Comparison of ENCODE assay signal across 18 cellular contexts in genomic region chr15:25893621-25894020, GRCh38. TPM values are rescaled to one million over a fixed set of nuclear protein-coding genes. Genes with fewer than 3 reads are reported as not detected.
DNase-seq lines count a peak whose midpoint lies in the region; ATAC-seq and TF ChIP-seq lines count a peak whose summit lies in the region.
"Had no signal": no experiment of that assay in that cellular context is flagged by ENCODE, and none has a peak within 500 bp of the region (broad histone marks: within the 10 kb centered on the region; RNA-seq: fewer than 3 reads in every experiment).

No MANE protein-coding gene starts in this region.

- peak overlapping the region; percentile 42 for H2AK5ac ChIP-seq in mesenchymal stem cell (ENCODE audit: low read length, severe bottlenecking)

- no peak for TF ChIP-seq POLR2A in ovary (IDR thresholded peaks at IDR 0.05)

- H3K36me3 ChIP-seq in GM23338 (ENCODE audit: insufficient read depth) (no peaks in the 10 kb centered on the region), RWPE2 (ENCODE audit: low read depth) (no peaks in the 10 kb centered on the region), mesenchymal stem cell (ENCODE audit: control insufficient read depth in 1 of 2, insufficient read depth in 2 of 2, low read depth in 1 of 2, low read length in 2 of 2) (no peaks in the 10 kb centered on the region), ovary (no peaks in the 10 kb centered on the region)

- no peaks in the 10 kb centered on the region for H3F3A ChIP-seq in GM23338 (replicated peaks; ENCODE audit: low read depth)

- H3K4me3 Mint-ChIP-seq in GM23338 = no peak overlapping the region
- H3K4me3 Mint-ChIP-seq: CD4-positive, alpha-beta memory T cell had no signal

- H3K9ac ChIP-seq in mesenchymal stem cell (ENCODE audit: low read length) = no peak overlapping the region

- no peaks in the 10 kb centered on the region for H3K79me1 ChIP-seq in mesenchymal stem cell (replicated peaks; ENCODE audit: low read length, poor library complexity, severe bottlenecking)

- no peak overlapping the region for H2BK5ac ChIP-seq in mesenchymal stem cell (ENCODE audit: low read depth, low read length, poor library complexity, severe bottlenecking)

- H3K4me3 ChIP-seq in GM23338 (no peak overlapping the region), RWPE2 (ENCODE audit: severe bottlenecking) (no peak overlapping the region), mesenchymal stem cell (ENCODE audit: insufficient read depth in 1 of 2, low read depth in 1 of 2, low read length in 2 of 2) (no peak overlapping the region), ovary (no peak overlapping the region)
- H3K4me3 ChIP-seq: A549 had no signal

- no peak overlapping the region for H2BK15ac ChIP-seq in mesenchymal stem cell (ENCODE audit: low read depth, poor library complexity, severe bottlenecking)

- TF ChIP-seq EP300 in ovary (IDR thresholded peaks at IDR 0.05) = no peak

- H3K36me3 Mint-ChIP-seq in GM23338 (ENCODE audit: low read depth) = no peaks in the 10 kb centered on the region
- H3K36me3 Mint-ChIP-seq: CD4-positive, alpha-beta memory T cell had no signal

- H2BK12ac ChIP-seq in mesenchymal stem cell (ENCODE audit: low read length in 2 of 2) = no peak overlapping the region

- no peak overlapping the region for H4K8ac ChIP-seq in mesenchymal stem cell (ENCODE audit: low read length)

- 0 out of 2 replicates have a peak, but pooled peaks cover 5% of the 10 kb centered on the region for H3K9me2 ChIP-seq in GM23338 (ENCODE audit: insufficient read depth)

- no peak overlapping the region for H3K23ac ChIP-seq in mesenchymal stem cell (ENCODE audit: low read length in 2 of 2)

- H3K4me2 ChIP-seq in GM23338 = no peak overlapping the region
- H3K4me2 ChIP-seq in mesenchymal stem cell (ENCODE audit: low read length, poor library complexity, severe bottlenecking) = no peak overlapping the region
- H3K4me2 ChIP-seq: A549 had no signal

- H3K79me2 ChIP-seq in GM23338 (replicated peaks; ENCODE audit: insufficient read depth) = no peaks in the 10 kb centered on the region

- H3K18ac ChIP-seq in mesenchymal stem cell (ENCODE audit: low read depth in 1 of 2, low read length in 2 of 2) = no peak overlapping the region

- no peaks in the 10 kb centered on the region for H3K27me3 ChIP-seq in GM23338 (ENCODE audit: insufficient read depth)
- no peaks in the 10 kb centered on the region for H3K27me3 ChIP-seq in RWPE2 (ENCODE audit: insufficient read depth, poor library complexity, severe bottlenecking)
- no peaks in the 10 kb centered on the region for H3K27me3 ChIP-seq in mesenchymal stem cell (ENCODE audit: control insufficient read depth in 1 of 2, insufficient read depth in 1 of 2, low read length in 2 of 2)
- no peaks in the 10 kb centered on the region for H3K27me3 ChIP-seq in ovary

- H3K9me3 ChIP-seq in RWPE2 (ENCODE audit: severe bottlenecking) (no peaks in the 10 kb centered on the region), mesenchymal stem cell (ENCODE audit: control insufficient read depth, low read length) (no peaks in the 10 kb centered on the region), ovary (no peaks in the 10 kb centered on the region)
- H3K9me3 ChIP-seq: A549 had no signal

- no peak overlapping the region for H3K4ac ChIP-seq in mesenchymal stem cell (ENCODE audit: low read depth in 1 of 2, low read length in 2 of 2)

- H3K4me1 ChIP-seq in GM23338 (ENCODE audit: insufficient read depth) (no peaks in the 10 kb centered on the region), RWPE2 (ENCODE audit: insufficient read depth, poor library complexity, severe bottlenecking) (peaks cover 31% of the 10 kb centered on the region), mesenchymal stem cell (ENCODE audit: control insufficient read depth, insufficient read depth, low read depth, low read length) (peaks cover 9% of the 10 kb centered on the region), ovary (ENCODE audit: insufficient read depth) (no peaks in the 10 kb centered on the region)

- H4K91ac ChIP-seq in mesenchymal stem cell (ENCODE audit: low read length) = no peak overlapping the region

- H3K9me3 Mint-ChIP-seq in GM23338 = no peaks in the 10 kb centered on the region

- H3K27ac ChIP-seq in GM23338 (ENCODE audit: low read depth) (no peak overlapping the region), RWPE2 (ENCODE audit: poor library complexity, severe bottlenecking) (peak overlapping the region; percentile 80), mesenchymal stem cell (ENCODE audit: low read length, poor library complexity, severe bottlenecking) (no peak overlapping the region), ovary (no peak overlapping the region)

- ATAC-seq in GM23338 (no peak), RWPE2 (ENCODE audit: low read depth) (no peak), GM21786 (IDR thresholded peaks at IDR 0.05; ENCODE audit: unreplicated experiment) (no peak)
- ATAC-seq: A549 had no signal

- no peak for TF ChIP-seq CTCF in GM23338 (conservative IDR thresholded peaks at IDR 0.05; ENCODE audit: low read depth in 2 of 2)
- TF ChIP-seq CTCF in RWPE2 (IDR thresholded peaks at IDR 0.05; ENCODE audit: poor library complexity, severe bottlenecking) = no peak
- no peak for TF ChIP-seq CTCF in ovary (IDR thresholded peaks at IDR 0.05)

- H3K27me3 Mint-ChIP-seq in GM23338 (ENCODE audit: insufficient read depth, low read depth, poor library complexity) = no peaks in the 10 kb centered on the region

- H3K14ac ChIP-seq in mesenchymal stem cell (ENCODE audit: low read length in 2 of 2) = no peak overlapping the region

- intact Hi-C loops in ovary (cut with DNase I) = no loop called here

- H2AFZ ChIP-seq in GM23338 (no peak overlapping the region), mesenchymal stem cell (ENCODE audit: low read depth, low read length) (no peak overlapping the region)

- DNase-seq in GM23338 (ENCODE audit: low spot score) = no peak
- no peak for DNase-seq in RWPE2 (ENCODE audit: low spot score)
- no peak for DNase-seq in mesenchymal stem cell
- no peak for DNase-seq in NCI-H1048 (lab: John Stamatoyannopoulos, UW)
- DNase-seq in ovary = no peak
- DNase-seq: 8988T; ACHN; AML-193; C1 segment of cervical spinal cord; Calu3; CD4-positive, alpha-beta memory T cell; COR-L47; DMS53; DMS79 treated with DMSO at 0.1 percent for 48 hours; GF-D8; H7 had no signal

- WGBS in mesenchymal stem cell = 72% methylated on average over 5 of the region's 5 CpGs
- WGBS in ovary, 3 donors = 82 to 88% (median 82%) methylated on average over 5 of the region's 5 CpGs

- no peaks in the 10 kb centered on the region for H4K20me1 ChIP-seq in GM23338 (replicated peaks; ENCODE audit: insufficient read depth)

- no peak overlapping the region for H2BK120ac ChIP-seq in mesenchymal stem cell (ENCODE audit: low read depth, low read length)

- H3K27ac Mint-ChIP-seq in GM23338 = 0 out of 2 replicates have a peak overlapping the region, but pooled peaks have one; percentile 8
- H3K27ac Mint-ChIP-seq: CD4-positive, alpha-beta memory T cell had no signal

- peaks cover 9% of the 10 kb centered on the region for H3K4me1 Mint-ChIP-seq in GM23338
- H3K4me1 Mint-ChIP-seq: CD4-positive, alpha-beta memory T cell had no signal

TF ChIP-seq in GM23338, 12 proteins besides CTCF, POLR2A, EP300 and RAD21 (continues in another document):
- no peak for TF ChIP-seq NANOG (IDR thresholded peaks at IDR 0.05; ENCODE audit: borderline replicate concordance)
- TF ChIP-seq ETS1 (IDR thresholded peaks at IDR 0.05) = no peak
- TF ChIP-seq CREB1 (CRISPR knock-in tag; IDR thresholded peaks at IDR 0.05; ENCODE audit: low read depth) = no peak
- TF ChIP-seq JUNB (IDR thresholded peaks at IDR 0.05; ENCODE audit: unreplicated experiment) = no peak
- TF ChIP-seq ZNF114 (CRISPR knock-in tag; IDR thresholded peaks at IDR 0.05) = no peak
- TF ChIP-seq REST (IDR thresholded peaks at IDR 0.05; ENCODE audit: unreplicated experiment) = no peak
- no peak for TF ChIP-seq ZNF331 (CRISPR knock-in tag; IDR thresholded peaks at IDR 0.05; ENCODE audit: low read depth)
- no peak for TF ChIP-seq POLR2AphosphoS5 (IDR thresholded peaks at IDR 0.05; ENCODE audit: low read depth)
- no peak for TF ChIP-seq STAT1 (IDR thresholded peaks at IDR 0.05; ENCODE audit: unreplicated experiment)

RNA-seq across cellular contexts. Expression of gene ATP10A, which starts 30.5 kb away (rescaled TPM):
- 0.97 and 5.6 TPM in 2 replicates for total RNA-seq in GM23338 (2014; rRNA removed; shearing (Covaris generic))
- 0.36 and 0.66 TPM in 2 replicates for polyA plus RNA-seq in GM23338 (2016; fragmentation: Nextera tagmentation; extraction: Ambion mirVana)
- 0.04 TPM for polyA plus RNA-seq in mesenchymal stem cell (2013, experiment 1 of 2)
- polyA plus RNA-seq in mesenchymal stem cell (2013, experiment 2 of 2) = 0.03 TPM
- total RNA-seq in ovary = 1 to 10 TPM in 4 of 7 donors, under 1 TPM in 3; 0.28 to 2.0 (median 1.1) TPM
- polyA plus RNA-seq in ovary = 1 to 10 TPM in 1 of 2 donors, under 1 TPM in 1; 0.79 to 3.2 TPM
